In genomic region chr2:115549731-115550130, GRCh38 we compare ENCODE assay signal across 24 cellular contexts.
A peak's percentile ranks its signal among the peaks of the same experiment; 100 is the strongest.
DNase-seq lines count a peak whose midpoint lies in the region; ATAC-seq, FAIRE-seq and TF ChIP-seq lines count a peak whose summit lies in the region.
"Had no signal": no experiment of that assay in that cellular context is flagged by ENCODE, and none has a peak within 500 bp of the region (broad histone marks: within the 10 kb centered on the region; RNA-seq: fewer than 3 reads in every experiment).

No MANE protein-coding gene starts in this region.

- no peaks in the 10 kb centered on the region for H3K27me3 ChIP-seq in transverse colon
- H3K27me3 ChIP-seq: SJSA1 had no signal

- H3K9me3 ChIP-seq in mesodermal cell (ENCODE audit: control insufficient read depth, low read length) (no peaks in the 10 kb centered on the region), transverse colon (no peaks in the 10 kb centered on the region)

- H3K36me3 ChIP-seq in mesodermal cell (ENCODE audit: control insufficient read depth, insufficient read depth, low read length) (no peaks in the 10 kb centered on the region), transverse colon (no peaks in the 10 kb centered on the region)
- H3K36me3 ChIP-seq: SJSA1 had no signal

- H3K4me3 ChIP-seq in fibroblast of pulmonary artery (replicated peaks; ENCODE audit: low read depth, low read length), result no peak overlapping the region
- H3K4me3 ChIP-seq in mesodermal cell (ENCODE audit: extremely low read depth, insufficient read depth, low read length, poor library complexity, severe bottlenecking), result no peak overlapping the region
- H3K4me3 ChIP-seq in transverse colon, result no peak overlapping the region
- H3K4me3 ChIP-seq: K562, SJSA1 had no signal

- no peaks in the 10 kb centered on the region for H3K4me1 ChIP-seq in mesodermal cell (ENCODE audit: control insufficient read depth, insufficient read depth, low read length, poor library complexity, severe bottlenecking)
- no peaks in the 10 kb centered on the region for H3K4me1 ChIP-seq in transverse colon
- H3K4me1 ChIP-seq: SJSA1 had no signal

- TF ChIP-seq EP300 in transverse colon (IDR thresholded peaks at IDR 0.05; ENCODE audit: low read depth), result no peak

- no peak for FAIRE-seq in urothelium cell line (lab: Jason Lieb, UNC)
- FAIRE-seq: HepG2, K562, RCC 7860 had no signal

- intact Hi-C loops in transverse colon (cut with DNase I; ENCODE audit: low total_unique reads), result no loop called here

- H3K27ac ChIP-seq in mesodermal cell (ENCODE audit: low read depth, low read length, severe bottlenecking) (peak overlapping the region; percentile 42), transverse colon (no peak overlapping the region)
- H3K27ac ChIP-seq: SJSA1 had no signal

- in situ Hi-C loops in transverse colon (cut with MboI; ENCODE audit: low pct_ligation_motif_present in 1 of 4, low pct_unique_long_range_greater_than_20kb in 1 of 4, low sequenced_read_pairs in 3 of 4), result no loop called here

- TF ChIP-seq CTCF in fibroblast of pulmonary artery (IDR thresholded peaks at IDR 0.05; ENCODE audit: low read length, missing control alignments) (no peak), transverse colon (IDR thresholded peaks at IDR 0.05) (no peak)

- TF ChIP-seq POLR2A in transverse colon (IDR thresholded peaks at IDR 0.05), result no peak

- DNase-seq in amniotic epithelial cell (ENCODE audit: low read depth), result peak; percentile 19
- DNase-seq in fibroblast of pulmonary artery (ENCODE audit: low read depth), result peak; percentile 3
- peak; percentile 30 for DNase-seq in urothelium cell line (ENCODE audit: low spot score)
- no peak for DNase-seq in NCI-H446 treated with DMSO at 0.1 percent for 48 hours (lab: John Stamatoyannopoulos, UW)
- no peak for DNase-seq in transverse colon
- DNase-seq: CD4-positive, CD25-positive, alpha-beta regulatory T cell; DMS79; H9; HFFc6; MM.1S; NCI-H1048; NCI-H1436; NCI-H187 treated with DMSO at 0.1 percent for 48 hours; NCI-H2227 treated with DMSO at 0.1 percent for 48 hours; NCI-H524; NCI-H82; OCI-M1 had no signal

- no peak for ATAC-seq in HG03520 (IDR thresholded peaks at IDR 0.05; ENCODE audit: unreplicated experiment)
- ATAC-seq: HepG2, K562, Right ventricle myocardium inferior had no signal

- no CpG with 5 or more reads among the region's 1 CpG for WGBS in mesodermal cell (ENCODE audit: insufficient coverage in 2 of 2), 2 experiments
- WGBS in transverse colon (ENCODE audit: low coverage in 1 of 2), 2 donors, result 70 to 72% methylated on average over 1 of the region's 1 CpG

Comparison
In these comparisons a context has a peak if more than half of its experiments do, and no peak if none do; other contexts are left out.
1. DNase-seq: peak in amniotic epithelial cell (single experiment), fibroblast of pulmonary artery (single experiment) and urothelium cell line (single experiment); none in NCI-H446 treated with DMSO at 0.1 percent for 48 hours (single experiment) and transverse colon (single experiment).